In the genomic region with DNA sequence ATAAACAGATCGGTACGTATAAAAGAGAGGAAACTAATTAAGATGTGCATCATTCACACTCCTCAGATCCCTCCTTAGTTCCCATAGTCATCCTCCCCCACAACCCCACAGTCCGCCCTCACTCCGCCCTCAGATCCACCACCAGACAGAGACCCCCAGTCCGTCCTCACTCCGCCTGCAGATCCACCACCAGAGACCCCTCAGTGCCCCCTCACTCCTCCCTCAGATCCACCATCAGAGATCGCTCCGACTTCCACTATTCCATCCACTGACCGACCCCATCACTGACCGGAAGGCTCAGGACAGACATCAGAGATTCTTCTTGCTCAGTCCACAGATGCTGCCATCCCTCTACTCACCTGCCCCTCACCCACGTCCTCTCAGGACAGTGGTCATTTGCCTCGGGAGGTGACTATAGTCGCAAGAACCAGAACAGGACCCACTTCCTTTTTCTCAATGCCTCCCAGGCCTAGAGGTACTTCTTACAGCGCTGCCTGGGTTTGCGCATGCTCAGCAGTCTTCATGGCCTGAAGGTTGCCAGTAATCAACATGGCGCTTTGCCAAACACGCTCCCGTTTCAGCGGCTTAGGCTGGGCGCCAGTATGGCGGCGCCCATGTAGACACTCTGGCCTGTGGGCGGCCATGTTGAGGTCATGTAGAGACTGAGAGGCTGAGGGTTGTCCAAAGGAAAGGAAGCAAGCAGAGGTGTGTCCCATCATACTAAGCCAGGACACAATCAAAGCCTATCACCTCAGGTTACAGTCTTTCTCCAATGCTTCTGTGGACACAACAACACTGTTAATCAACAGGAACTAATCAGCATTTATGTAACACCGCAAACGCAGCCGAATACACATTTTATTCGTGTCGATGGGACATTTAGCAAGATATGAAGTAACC, we compare ENCODE assay signal across 8 cellular contexts. TPM values are rescaled to one million over a fixed set of nuclear protein-coding genes. Genes with fewer than 3 reads are reported as not detected.
DNase-seq lines count a peak whose midpoint lies in the region; ATAC-seq, FAIRE-seq and TF ChIP-seq lines count a peak whose summit lies in the region.

TSS of gene ZNF484 (minus strand) at position 508 of the 900 bp plus-strand sequence. CDS start 3,009 bp downstream, outside the sequence.

- peak within 1 kb of the TSS; percentile 82 for H3K9ac ChIP-seq in endodermal cell (ENCODE audit: extremely low read depth, low read length, poor library complexity, severe bottlenecking)

- H3K4me1 Mint-ChIP-seq in activated CD8-positive, alpha-beta memory T cell treated with anti-CD3 and anti-CD28 coated beads, Interleukin-2, amount 10 ng/mL, durations not matched to agents 7 days and 5 days: peaks cover 33% of the 10 kb centered on the region
- H3K4me1 Mint-ChIP-seq in endodermal cell: peaks cover 12% of the 10 kb centered on the region

- peak within 1 kb of the TSS; percentile 33 for H3K27ac ChIP-seq in endodermal cell (ENCODE audit: low read depth, low read length)

- ATAC-seq in GM21367 (IDR thresholded peaks at IDR 0.05; ENCODE audit: unreplicated experiment): peak; percentile 98
- ATAC-seq in activated CD8-positive, alpha-beta memory T cell treated with anti-CD3 and anti-CD28 coated beads, Interleukin-2, amount 10 ng/mL, durations not matched to agents 7 days and 5 days: peak; percentile 99

- H3K27me3 ChIP-seq in endodermal cell (ENCODE audit: control insufficient read depth, insufficient read depth, low read length, poor library complexity, severe bottlenecking): no peaks in the 10 kb centered on the region

- no peaks in the 10 kb centered on the region for H3K9me3 Mint-ChIP-seq in activated CD8-positive, alpha-beta memory T cell treated with anti-CD3 and anti-CD28 coated beads, Interleukin-2, amount 10 ng/mL, durations not matched to agents 7 days and 5 days (ENCODE audit: low read depth)
- no peaks in the 10 kb centered on the region for H3K9me3 Mint-ChIP-seq in endodermal cell

- no peaks in the 10 kb centered on the region for H3K27me3 Mint-ChIP-seq in activated CD8-positive, alpha-beta memory T cell treated with anti-CD3 and anti-CD28 coated beads, Interleukin-2, amount 10 ng/mL, durations not matched to agents 7 days and 5 days
- H3K27me3 Mint-ChIP-seq in endodermal cell (ENCODE audit: insufficient read depth): no peaks in the 10 kb centered on the region

- FAIRE-seq in HTR-8/SVneo (lab: Jason Lieb, UNC): peak; percentile 74

- no peaks in the 10 kb centered on the region for H3K4me1 ChIP-seq in endodermal cell (ENCODE audit: control insufficient read depth, insufficient read depth, low read length)

- H3K4me3 ChIP-seq in endodermal cell (ENCODE audit: low read length): peak within 1 kb of the TSS; percentile 97

- H3K36me3 Mint-ChIP-seq in activated CD8-positive, alpha-beta memory T cell treated with anti-CD3 and anti-CD28 coated beads, Interleukin-2, amount 10 ng/mL, durations not matched to agents 7 days and 5 days: peaks cover 30% of the 10 kb centered on the region
- peaks cover 3% of the 10 kb centered on the region for H3K36me3 Mint-ChIP-seq in endodermal cell (ENCODE audit: low read depth)

- no peak for TF ChIP-seq CTCF in endodermal cell (conservative IDR thresholded peaks at IDR 0.05)

- H3K36me3 ChIP-seq in endodermal cell (ENCODE audit: control insufficient read depth, insufficient read depth, low read length): no peaks in the 10 kb centered on the region

- WGBS in endodermal cell (ENCODE audit: insufficient coverage in 1 of 2, insufficient read length in 1 of 2), 2 experiments: 18 to 39% methylated on average over 11 to 25 of the region's 28 CpGs

- CTCF ChIA-PET in activated CD8-positive, alpha-beta memory T cell treated with anti-CD3 and anti-CD28 coated beads, Interleukin-2, amount 10 ng/mL, durations not matched to agents 7 days and 5 days (lab: Charles Lee): no interaction called here

- H3K9me3 ChIP-seq in endodermal cell (ENCODE audit: control insufficient read depth, low read length): no peaks in the 10 kb centered on the region

- H3K27ac Mint-ChIP-seq in activated CD8-positive, alpha-beta memory T cell treated with anti-CD3 and anti-CD28 coated beads, Interleukin-2, amount 10 ng/mL, durations not matched to agents 7 days and 5 days: peak within 1 kb of the TSS; percentile 93
- peak within 1 kb of the TSS; percentile 97 for H3K27ac Mint-ChIP-seq in endodermal cell

- DNase-seq in COLO829 (ENCODE audit: low spot score) (peak; percentile 97), HTR-8/SVneo (ENCODE audit: insufficient read length, low spot score) (peak; percentile 87), NOMO-1 treated with dmso at 0.1 percent for 144 hours (lab: John Stamatoyannopoulos, UW; ENCODE audit: unreplicated experiment) (peak; percentile 96), endodermal cell (peak; percentile 98), mesenteric fat pad (ENCODE audit: low spot score) (peak; percentile 99)
- peak; percentile 98 for DNase-seq in activated CD8-positive, alpha-beta memory T cell treated with anti-CD3 and anti-CD28 coated beads, Interleukin-2, amount 10 ng/mL, durations not matched to agents 7 days and 5 days
- peak; percentile 84 for DNase-seq in stimulated activated CD8-positive, alpha-beta memory T cell treated with anti-CD3 and anti-CD28 coated beads, Interleukin-15, amount 100 ng/mL, for 24 hours (ENCODE audit: low read depth)

- H3K4me3 Mint-ChIP-seq in activated CD8-positive, alpha-beta memory T cell treated with anti-CD3 and anti-CD28 coated beads, Interleukin-2, amount 10 ng/mL, durations not matched to agents 7 days and 5 days: peak within 1 kb of the TSS; percentile 97
- peak within 1 kb of the TSS; percentile 97 for H3K4me3 Mint-ChIP-seq in endodermal cell

RNA-seq across cellular contexts. Expression of gene ZNF484, which starts in this region (rescaled TPM):
- total RNA-seq in activated CD8-positive, alpha-beta memory T cell treated with anti-CD3 and anti-CD28 coated beads, Interleukin-2, amount 10 ng/mL, durations not matched to agents 7 days and 5 days: 10 to 100 TPM; 10.2 to 11.9 TPM
- 10 to 100 TPM in 1 of 2 donors, 1 to 10 TPM in 1; 9.3 to 17.7 TPM for total RNA-seq in endodermal cell
- polyA plus RNA-seq in endodermal cell (2013, experiment 1 of 2): 10.3 TPM
- polyA plus RNA-seq in endodermal cell (2013, experiment 2 of 2): 12.3 TPM
- total RNA-seq in mesenteric fat pad: 6.9 TPM

Comparison
In these comparisons a context has a peak if more than half of its experiments do, and no peak if none do; other contexts are left out.
1. Peak in every context shown above with its lines: DNase-seq, ATAC-seq, H3K4me3 ChIP-seq and H3K27ac ChIP-seq.